1 cellular context compared by ENCODE assay signal in genomic region chr21:46294647-46295176, GRCh38.
TF ChIP-seq lines count a peak whose summit lies in the region.

No MANE protein-coding gene starts in this region.

TF ChIP-seq in K562, 482 proteins besides CTCF, POLR2A, EP300 and RAD21 (continues in another document):
- TF ChIP-seq HLTF (IDR thresholded peaks at IDR 0.05) (no peak), RBBP5 (IDR thresholded peaks at IDR 0.05; ENCODE audit: borderline replicate concordance, insufficient read depth, low read length, poor library complexity, severe bottlenecking) (peak; percentile 50), ZBTB40 (IDR thresholded peaks at IDR 0.05) (peak; percentile 71), ZBTB40 (CRISPR knock-in tag; IDR thresholded peaks at IDR 0.05) (no peak), GABPB2 (CRISPR knock-in tag; conservative IDR thresholded peaks at IDR 0.05) (no peak), HDAC3 (IDR thresholded peaks at IDR 0.05; ENCODE audit: borderline replicate concordance, partially characterized antibody) (no peak), NFXL1 (CRISPR knock-in tag; IDR thresholded peaks at IDR 0.05) (no peak), FOXP1 (CRISPR knock-in tag; IDR thresholded peaks at IDR 0.05) (no peak), MCM2 (IDR thresholded peaks at IDR 0.05; ENCODE audit: low read depth) (no peak), FOS (IDR thresholded peaks at IDR 0.05; ENCODE audit: extremely low read depth, insufficient read length) (no peak), NRF1 (conservative IDR thresholded peaks at IDR 0.05 in 1 of 2, IDR thresholded peaks at IDR 0.05 in 1 of 2) (peak; percentile 33 to 41; a peak in 1 of 4 replicates), TAF15 (IDR thresholded peaks at IDR 0.05; ENCODE audit: low read depth, low read length) (no peak), ZNF239 (CRISPR knock-in tag; IDR thresholded peaks at IDR 0.05) (no peak), SOX6 (IDR thresholded peaks at IDR 0.05) (peak; percentile 29; the same call in 1 of the 2 replicates), ZNF277 (CRISPR knock-in tag; IDR thresholded peaks at IDR 0.05; ENCODE audit: borderline replicate concordance) (no peak), ZKSCAN8 (CRISPR knock-in tag; IDR thresholded peaks at IDR 0.05) (no peak), HEY1 (CRISPR knock-in tag; IDR thresholded peaks at IDR 0.05; ENCODE audit: borderline replicate concordance) (no peak), BACH1 (tag; IDR thresholded peaks at IDR 0.05) (no peak), PPARD (CRISPR knock-in tag; IDR thresholded peaks at IDR 0.05) (no peak), MAZ (CRISPR knock-in tag; conservative IDR thresholded peaks at IDR 0.05 in 1 of 2, IDR thresholded peaks at IDR 0.05 in 1 of 2) (no peak; a peak in 2 of 4 replicates), SAFB (IDR thresholded peaks at IDR 0.05; ENCODE audit: borderline replicate concordance, low read depth, low read length) (no peak), YY1 (IDR thresholded peaks at IDR 0.05; ENCODE audit: borderline replicate concordance in 1 of 3, control insufficient read depth in 1 of 3, extremely low read depth in 1 of 3, insufficient read depth in 3 of 3, insufficient read length in 1 of 3, insufficient replicate concordance in 2 of 3, low read depth in 1 of 3, low read length in 2 of 3) (peak in 1 of 3 experiments; percentile 23), MEF2D (tag; conservative IDR thresholded peaks at IDR 0.05; ENCODE audit: low read depth) (no peak), ARNT (IDR thresholded peaks at IDR 0.05) (peak in 1 of 2 experiments; percentile 54; a peak in 1 of 4 replicates), HNRNPK (IDR thresholded peaks at IDR 0.05; ENCODE audit: low read depth, low read length, poor library complexity, severe bottlenecking) (no peak), ZNF57 (CRISPR knock-in tag; IDR thresholded peaks at IDR 0.05) (no peak), CUX1 (CRISPR knock-in tag; IDR thresholded peaks at IDR 0.05) (no peak), ZNF512 (tag; IDR thresholded peaks at IDR 0.05) (no peak), U2AF1 (optimal IDR thresholded peaks at IDR 0.05; ENCODE audit: low read depth, low read length) (no peak), ZNF280A (IDR thresholded peaks at IDR 0.05; ENCODE audit: low read depth, partially characterized antibody) (no peak), HDAC8 (tag; IDR thresholded peaks at IDR 0.05) (no peak), HDGF (IDR thresholded peaks at IDR 0.05) (no peak), CBFB (CRISPR knock-in tag; IDR thresholded peaks at IDR 0.05) (no peak), RHOXF2B (CRISPR knock-in tag; conservative IDR thresholded peaks at IDR 0.05) (no peak), ZNF561 (CRISPR knock-in tag; conservative IDR thresholded peaks at IDR 0.05) (no peak), ZHX1 (conservative IDR thresholded peaks at IDR 0.05; ENCODE audit: low read length) (no peak), ATF2 (CRISPR knock-in tag; IDR thresholded peaks at IDR 0.05) (no peak), HMG20B (CRISPR knock-in tag; IDR thresholded peaks at IDR 0.05) (no peak), CBX8 (IDR thresholded peaks at IDR 0.05; ENCODE audit: borderline replicate concordance, extremely low read depth, low read depth, low read length, poor library complexity, severe bottlenecking) (no peak)
